Comparison of ENCODE assay signal across 14 cellular contexts in the genomic region with DNA sequence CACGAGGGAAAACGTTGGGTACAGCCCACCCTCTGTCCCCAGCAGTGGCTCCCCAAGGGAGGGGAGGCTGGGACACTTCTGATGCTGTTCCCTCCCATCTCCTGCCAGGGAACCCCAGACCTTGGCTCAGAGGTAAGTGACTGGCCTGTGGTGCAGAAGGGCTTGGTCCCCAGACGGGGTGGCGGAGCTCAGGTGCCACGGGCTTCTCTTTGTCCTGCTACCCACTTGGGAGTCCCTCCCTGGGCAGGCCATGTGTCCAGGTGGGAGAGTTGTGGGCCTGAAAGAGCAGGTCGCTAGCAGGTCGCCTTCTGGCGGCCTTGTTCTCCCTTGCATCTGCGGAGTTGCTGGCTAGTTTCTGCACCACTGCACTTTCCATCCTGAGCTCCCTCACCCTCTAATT.
"Had no signal": no experiment of that assay in that cellular context is flagged by ENCODE, and none has a peak within 500 bp of the region (broad histone marks: within the 10 kb centered on the region; RNA-seq: fewer than 3 reads in every experiment).

No MANE protein-coding gene starts in this region.

- H3K27ac ChIP-seq: breast epithelium, skin epidermis, tibial artery, uterus had no signal

- H3K9me3 Mint-ChIP-seq: activated naive CD8-positive, alpha-beta T cell treated with anti-CD3 and anti-CD28 coated beads for 36 hours had no signal

- H3K9me3 ChIP-seq: breast epithelium, gastrocnemius medialis, tibial artery, uterus had no signal

- H3K4me3 Mint-ChIP-seq: activated naive CD8-positive, alpha-beta T cell treated with anti-CD3 and anti-CD28 coated beads for 36 hours had no signal

- H3K4me3 ChIP-seq: breast epithelium, gastrocnemius medialis, skin epidermis, tibial artery, uterus had no signal

- FAIRE-seq: keratinocyte, TTC549 had no signal

- H3K27me3 ChIP-seq: breast epithelium, gastrocnemius medialis, tibial artery, uterus had no signal

- DNase-seq: activated CD4-positive, alpha-beta T cell treated with anti-CD3 and anti-CD28 coated beads, Interleukin-2, amount 50 U/mL, for 1 hour; activated CD4-positive, CD25-positive, alpha-beta regulatory T cell; activated naive CD8-positive, alpha-beta T cell treated with anti-CD3 and anti-CD28 coated beads for 36 hours; activated T-cell treated with anti-CD3 and anti-CD28 coated beads for 4 hours; gastrocnemius medialis; left ventricle myocardium superior; mesendoderm; T-helper 2 cell; tibial artery; uterus had no signal

- H3K4me1 ChIP-seq: breast epithelium, uterus had no signal

- H3K27me3 Mint-ChIP-seq: activated naive CD8-positive, alpha-beta T cell treated with anti-CD3 and anti-CD28 coated beads for 36 hours had no signal

- H3K36me3 ChIP-seq: breast epithelium, uterus had no signal
